Comparison of ENCODE assay signal across 12 cellular contexts in genomic region chr1:24481843-24482610, GRCh38. TPM values are rescaled to one million over a fixed set of nuclear protein-coding genes. Genes with fewer than 3 reads are reported as not detected.
DNase-seq lines count a peak whose midpoint lies in the region; ATAC-seq and TF ChIP-seq lines count a peak whose summit lies in the region.
"Had no signal": no experiment of that assay in that cellular context is flagged by ENCODE, and none has a peak within 500 bp of the region (broad histone marks: within the 10 kb centered on the region; RNA-seq: fewer than 3 reads in every experiment).

No MANE protein-coding gene starts in this region.

- no peaks in the 10 kb centered on the region for H3K79me2 ChIP-seq in HCT116 (ENCODE audit: insufficient read depth, low read length)

- no peak overlapping the region for H3K4me3 ChIP-seq in HCT116 (replicated peaks in 1 of 2; ENCODE audit: low read depth in 1 of 2, low read length in 2 of 2)
- no peak overlapping the region for H3K4me3 ChIP-seq in endodermal cell (ENCODE audit: low read length)
- H3K4me3 ChIP-seq in brain microvascular endothelial cell (ENCODE audit: low read depth, low read length) = no peak overlapping the region
- H3K4me3 ChIP-seq: lung, SJSA1 had no signal

- H2AFZ ChIP-seq in HCT116 (ENCODE audit: low read depth, low read length, poor library complexity, severe bottlenecking) = peak overlapping the region; percentile 52

- DNase-seq in CD14-positive monocyte (ENCODE audit: low spot score) (no peak), HCT116 (ENCODE audit: low read depth, low spot score) (no peak), T-helper 22 cell (ENCODE audit: low read depth) (peak; percentile 43), endodermal cell (no peak), brain microvascular endothelial cell (no peak), NCI-H524 (lab: John Stamatoyannopoulos, UW) (no peak), substantia nigra (lab: John Stamatoyannopoulos, UW) (no peak), 8988T (no peak)
- DNase-seq: Karpas-422, NCI-H2227 treated with DMSO at 0.1 percent for 48 hours had no signal

- no peak for TF ChIP-seq POLR2A in HCT116 (IDR thresholded peaks at IDR 0.05; ENCODE audit: borderline replicate concordance, extremely low read depth, insufficient read depth, insufficient read length)

- in situ Hi-C loops in brain microvascular endothelial cell (cut with HindIII; ENCODE audit: low pct_ligation_motif_present, low sequenced_read_pairs) = no loop called here

- ATAC-seq in HCT116 = no peak

- H3K27ac ChIP-seq in HCT116 (ENCODE audit: low read depth, low read length) (no peak overlapping the region), endodermal cell (ENCODE audit: low read depth, low read length) (no peak overlapping the region), brain microvascular endothelial cell (no peak overlapping the region), substantia nigra (ENCODE audit: low read depth, low read length, poor library complexity, severe bottlenecking) (no peak overlapping the region)
- H3K27ac ChIP-seq: SJSA1 had no signal

- H3K4me1 ChIP-seq in HCT116 (ENCODE audit: control insufficient read depth in 1 of 2, insufficient read depth in 2 of 2, low read length in 2 of 2) (peaks cover 0 to 4% of the 10 kb centered on the region in 2 experiments; a peak in 1 of 4 replicates), endodermal cell (ENCODE audit: control insufficient read depth, insufficient read depth, low read length) (no peaks in the 10 kb centered on the region)
- H3K4me1 ChIP-seq: SJSA1 had no signal

- RAD21 ChIA-PET in HCT116 (lab: Charles Lee; ENCODE audit: low non-redundant PET in 1 of 2, low total read pairs in 2 of 2, uncharacterized antibody in 2 of 2, unreplicated experiment in 2 of 2) = no interaction called here

- H3K27ac Mint-ChIP-seq in CD14-positive monocyte = peak overlapping the region; percentile 88 to 95 (median 94)
- peak overlapping the region; percentile 58 for H3K27ac Mint-ChIP-seq in endodermal cell

- intact Hi-C loops in CD14-positive monocyte (cut with micrococcal nuclease) = no loop called here
- intact Hi-C loops in HCT116 (cut with micrococcal nuclease) = no loop called here

- TF ChIP-seq RAD21 in HCT116 (IDR thresholded peaks at IDR 0.05; ENCODE audit: low read depth) = no peak

- no peak overlapping the region for H3K4me2 ChIP-seq in HCT116 (ENCODE audit: low read length)

- H3K9me2 ChIP-seq in HCT116 (ENCODE audit: insufficient read depth) = no peaks in the 10 kb centered on the region

- H3K9ac ChIP-seq in HCT116 (ENCODE audit: low read length) = no peak overlapping the region
- H3K9ac ChIP-seq in endodermal cell (ENCODE audit: extremely low read depth, low read length, poor library complexity, severe bottlenecking) = no peak overlapping the region

- H3K9me3 ChIP-seq in HCT116 (ENCODE audit: control insufficient read depth in 1 of 2, insufficient read depth in 1 of 2, low read depth in 1 of 2, low read length in 2 of 2) = no peaks in the 10 kb centered on the region
- no peaks in the 10 kb centered on the region for H3K9me3 ChIP-seq in endodermal cell (ENCODE audit: control insufficient read depth, low read length)
- H3K9me3 ChIP-seq: SJSA1 had no signal

- H3K36me3 ChIP-seq in HCT116 (ENCODE audit: control insufficient read depth in 1 of 2, insufficient read depth in 2 of 2, low read length in 2 of 2) = no peaks in the 10 kb centered on the region
- H3K36me3 ChIP-seq in endodermal cell (ENCODE audit: control insufficient read depth, insufficient read depth, low read length) = no peaks in the 10 kb centered on the region
- H3K36me3 ChIP-seq in brain microvascular endothelial cell (replicated peaks) = no peaks in the 10 kb centered on the region
- H3K36me3 ChIP-seq: SJSA1 had no signal

- CTCF ChIA-PET in HCT116 (lab: Charles Lee) = interaction anchor here (1.2 kb wide), 1 partner anchor 10 kb away, joined by 4 read pairs; no protein-coding TSS in a partner anchor

- no peak for TF ChIP-seq CTCF in CD14-positive monocyte (IDR thresholded peaks at IDR 0.05)
- TF ChIP-seq CTCF in HCT116 (IDR thresholded peaks at IDR 0.05 in 2 of 3, conservative IDR thresholded peaks at IDR 0.05 in 1 of 3; ENCODE audit: borderline replicate concordance in 1 of 3, insufficient read depth in 1 of 3, low read depth in 2 of 3, low read length in 2 of 3) = no peak
- no peak for TF ChIP-seq CTCF in endodermal cell (conservative IDR thresholded peaks at IDR 0.05)
- no peak for TF ChIP-seq CTCF in brain microvascular endothelial cell (IDR thresholded peaks at IDR 0.05; ENCODE audit: low read depth, low read length, missing control alignments)

- H3K9me3 Mint-ChIP-seq in CD14-positive monocyte = peaks cover 0 to 7% (median 2%) of the 10 kb centered on the region in 7 donors
- H3K9me3 Mint-ChIP-seq in endodermal cell = no peaks in the 10 kb centered on the region

- H3K4me3 Mint-ChIP-seq in CD14-positive monocyte (peak overlapping the region in 1 of 2 donors; percentile 30), endodermal cell (no peak overlapping the region)

- H3K27me3 ChIP-seq in HCT116 (ENCODE audit: insufficient read depth, low read length) (no peaks in the 10 kb centered on the region), endodermal cell (ENCODE audit: control insufficient read depth, insufficient read depth, low read length, poor library complexity, severe bottlenecking) (no peaks in the 10 kb centered on the region), brain microvascular endothelial cell (replicated peaks) (no peaks in the 10 kb centered on the region)
- H3K27me3 ChIP-seq: SJSA1 had no signal

- no TSS peak for BruUV-seq in HCT116 (replicated peaks; lab: Mats Ljungman, UMichigan)

- peaks cover 3% of the 10 kb centered on the region in 2 donors for H3K36me3 Mint-ChIP-seq in CD14-positive monocyte
- H3K36me3 Mint-ChIP-seq in endodermal cell (ENCODE audit: low read depth) = no peaks in the 10 kb centered on the region

- H3K4me1 Mint-ChIP-seq in CD14-positive monocyte (peaks cover 22% of the 10 kb centered on the region), endodermal cell (peaks cover 8% of the 10 kb centered on the region)

- no peaks in the 10 kb centered on the region for H4K20me1 ChIP-seq in HCT116 (ENCODE audit: insufficient read depth)

- WGBS in endodermal cell (ENCODE audit: insufficient coverage in 1 of 2, insufficient read length in 1 of 2), 2 experiments = 88 to 94% methylated on average over 10 to 16 of the region's 16 CpGs

- POLR2A ChIA-PET in HCT116 (lab: Charles Lee) = interaction anchor here (0.7 kb wide), 1 partner anchor 755 kb away, joined by 4 read pairs; no protein-coding TSS in a partner anchor

- H3K27me3 Mint-ChIP-seq in CD14-positive monocyte (ENCODE audit: low read depth in 3 of 3) = peaks cover 0 to 4% (median 0%) of the 10 kb centered on the region in 3 donors
- H3K27me3 Mint-ChIP-seq in endodermal cell (ENCODE audit: insufficient read depth) = no peaks in the 10 kb centered on the region

TF ChIP-seq in HCT116, 20 proteins besides CTCF, POLR2A, EP300 and RAD21 (continues in another document):
- TF ChIP-seq MAX (IDR thresholded peaks at IDR 0.05) (no peak), EZH2 (IDR thresholded peaks at IDR 0.05) (no peak), CBX3 (IDR thresholded peaks at IDR 0.05; ENCODE audit: low read depth) (no peak), CEBPB (IDR thresholded peaks at IDR 0.05; ENCODE audit: low read depth) (no peak), ZBTB33 (IDR thresholded peaks at IDR 0.05; ENCODE audit: extremely low read depth, insufficient replicate concordance, low read length) (no peak), JUND (IDR thresholded peaks at IDR 0.05) (no peak), ZFX (IDR thresholded peaks at IDR 0.05) (no peak)

RNA-seq across cellular contexts. Expression of gene RCAN3, which starts 20.6 kb away (rescaled TPM):
- 1 to 10 TPM; 7.1 to 9.1 TPM for polyA plus RNA-seq in CD14-positive monocyte
- total RNA-seq in HCT116 (2021; ENCODE audit: unreplicated experiment) (13.3 TPM), endodermal cell (10 to 100 TPM; 31.9 to 36.8 TPM)
- 6.9 and 7.9 TPM in 2 replicates for polyA plus RNA-seq in HCT116 (2012)
- polyA plus RNA-seq in endodermal cell (2013, experiment 1 of 2) = 10.5 TPM
- 11.3 TPM for polyA plus RNA-seq in endodermal cell (2013, experiment 2 of 2)
